In the genomic region with DNA sequence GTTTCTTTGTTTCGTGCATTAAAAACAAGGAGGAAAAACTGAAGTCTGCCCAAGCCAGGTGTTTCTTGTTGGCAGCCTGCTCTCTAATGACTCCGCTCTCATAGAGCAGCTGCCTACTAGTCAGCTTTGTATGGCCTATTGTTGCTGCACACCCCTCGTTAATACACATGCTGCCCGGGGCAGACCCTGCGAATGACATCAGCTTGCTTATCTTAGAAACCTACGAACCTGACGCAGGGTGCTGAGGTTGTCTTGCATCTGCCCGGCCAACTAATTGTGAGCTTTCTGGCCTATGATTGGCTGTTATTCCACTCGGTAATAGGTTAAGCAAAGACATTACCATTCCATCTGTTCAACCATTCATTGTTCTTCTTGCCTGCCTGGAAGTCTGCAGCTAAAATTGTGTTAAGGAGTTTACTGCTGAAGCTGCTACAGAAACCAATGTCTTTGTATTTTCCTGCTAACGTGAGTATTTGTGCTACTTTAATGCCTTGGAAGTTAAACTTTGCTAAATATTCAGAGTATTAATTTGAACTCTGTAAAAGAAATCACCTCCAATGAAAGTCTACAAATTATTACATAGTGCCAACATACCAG, we compare ENCODE assay signal across 1 cellular context.
TF ChIP-seq lines count a peak whose summit lies in the region.

No MANE protein-coding gene starts in this region.

TF ChIP-seq in GM12878, 131 proteins besides CTCF, POLR2A, EP300 and RAD21 (continued from another document):
- TF ChIP-seq CBX5 (IDR thresholded peaks at IDR 0.05; ENCODE audit: low read depth) (no peak), HCFC1 (IDR thresholded peaks at IDR 0.05; ENCODE audit: low read length) (no peak)
- TF ChIP-seq, protein P1, sequence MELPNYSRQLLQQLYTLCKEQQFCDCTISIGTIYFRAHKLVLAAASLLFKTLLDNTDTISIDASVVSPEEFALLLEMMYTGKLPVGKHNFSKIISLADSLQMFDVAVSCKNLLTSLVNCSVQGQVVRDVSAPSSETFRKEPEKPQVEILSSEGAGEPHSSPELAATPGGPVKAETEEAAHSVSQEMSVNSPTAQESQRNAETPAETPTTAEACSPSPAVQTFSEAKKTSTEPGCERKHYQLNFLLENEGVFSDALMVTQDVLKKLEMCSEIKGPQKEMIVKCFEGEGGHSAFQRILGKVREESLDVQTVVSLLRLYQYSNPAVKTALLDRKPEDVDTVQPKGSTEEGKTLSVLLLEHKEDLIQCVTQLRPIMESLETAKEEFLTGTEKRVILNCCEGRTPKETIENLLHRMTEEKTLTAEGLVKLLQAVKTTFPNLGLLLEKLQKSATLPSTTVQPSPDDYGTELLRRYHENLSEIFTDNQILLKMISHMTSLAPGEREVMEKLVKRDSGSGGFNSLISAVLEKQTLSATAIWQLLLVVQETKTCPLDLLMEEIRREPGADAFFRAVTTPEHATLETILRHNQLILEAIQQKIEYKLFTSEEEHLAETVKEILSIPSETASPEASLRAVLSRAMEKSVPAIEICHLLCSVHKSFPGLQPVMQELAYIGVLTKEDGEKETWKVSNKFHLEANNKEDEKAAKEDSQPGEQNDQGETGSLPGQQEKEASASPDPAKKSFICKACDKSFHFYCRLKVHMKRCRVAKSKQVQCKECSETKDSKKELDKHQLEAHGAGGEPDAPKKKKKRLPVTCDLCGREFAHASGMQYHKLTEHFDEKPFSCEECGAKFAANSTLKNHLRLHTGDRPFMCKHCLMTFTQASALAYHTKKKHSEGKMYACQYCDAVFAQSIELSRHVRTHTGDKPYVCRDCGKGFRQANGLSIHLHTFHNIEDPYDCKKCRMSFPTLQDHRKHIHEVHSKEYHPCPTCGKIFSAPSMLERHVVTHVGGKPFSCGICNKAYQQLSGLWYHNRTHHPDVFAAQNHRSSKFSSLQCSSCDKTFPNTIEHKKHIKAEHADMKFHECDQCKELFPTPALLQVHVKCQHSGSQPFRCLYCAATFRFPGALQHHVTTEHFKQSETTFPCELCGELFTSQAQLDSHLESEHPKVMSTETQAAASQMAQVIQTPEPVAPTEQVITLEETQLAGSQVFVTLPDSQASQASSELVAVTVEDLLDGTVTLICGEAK (IDR thresholded peaks at IDR 0.05; ENCODE audit: borderline replicate concordance): no peak
- TF ChIP-seq, protein P2, sequence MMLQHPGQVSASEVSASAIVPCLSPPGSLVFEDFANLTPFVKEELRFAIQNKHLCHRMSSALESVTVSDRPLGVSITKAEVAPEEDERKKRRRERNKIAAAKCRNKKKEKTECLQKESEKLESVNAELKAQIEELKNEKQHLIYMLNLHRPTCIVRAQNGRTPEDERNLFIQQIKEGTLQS (IDR thresholded peaks at IDR 0.05; ENCODE audit: borderline replicate concordance, extremely low read depth, low read depth, low read length): no peak
